8 cellular contexts compared by ENCODE assay signal in genomic region chr5:83430130-83431010, GRCh38. TPM values are rescaled to one million over a fixed set of nuclear protein-coding genes. Genes with fewer than 3 reads are reported as not detected.
DNase-seq lines count a peak whose midpoint lies in the region; ATAC-seq and TF ChIP-seq lines count a peak whose summit lies in the region.

No MANE protein-coding gene starts in this region.

- TF ChIP-seq RAD21 in IMR-90 (IDR thresholded peaks at IDR 0.05; ENCODE audit: low read length) (peak; percentile 89), SK-N-SH (IDR thresholded peaks at IDR 0.05; ENCODE audit: low read length) (peak; percentile 85)

- no peaks in the 10 kb centered on the region for H3K9me3 ChIP-seq in DOHH2 (ENCODE audit: control insufficient read depth, insufficient read depth, low read length)
- H3K9me3 ChIP-seq in IMR-90 (ENCODE audit: control insufficient read depth, insufficient read depth, low read length): no peaks in the 10 kb centered on the region
- H3K9me3 ChIP-seq in SK-N-SH: no peaks in the 10 kb centered on the region
- H3K9me3 ChIP-seq in heart left ventricle: no peaks in the 10 kb centered on the region
- no peaks in the 10 kb centered on the region for H3K9me3 ChIP-seq in psoas muscle

- no peak for TF ChIP-seq POLR2A in IMR-90 (IDR thresholded peaks at IDR 0.05; ENCODE audit: low read depth, low read length)
- TF ChIP-seq POLR2A in heart left ventricle (IDR thresholded peaks at IDR 0.05): no peak

- no peak overlapping the region for H2BK20ac ChIP-seq in IMR-90 (ENCODE audit: low read depth, low read length)

- H3F3A ChIP-seq in DOHH2 (ENCODE audit: control insufficient read depth, insufficient read depth) (no peaks in the 10 kb centered on the region), SK-N-SH (replicated peaks; ENCODE audit: insufficient read depth) (no peaks in the 10 kb centered on the region)

- no peak overlapping the region for H3K4ac ChIP-seq in IMR-90 (ENCODE audit: low read depth, low read length)

- H3K27ac Mint-ChIP-seq in activated naive CD8-positive, alpha-beta T cell treated with anti-CD3 and anti-CD28 coated beads for 36 hours: no peak overlapping the region

- H3K27me3 Mint-ChIP-seq in activated naive CD8-positive, alpha-beta T cell treated with anti-CD3 and anti-CD28 coated beads for 36 hours: no peaks in the 10 kb centered on the region

- WGBS in IMR-90 (ENCODE audit: extremely low coverage in 2 of 2, insufficient read length in 1 of 2), 2 experiments: no CpG with 5 or more reads among the region's 13 CpGs
- 72% methylated on average over 13 of the region's 13 CpGs for WGBS in SK-N-SH (ENCODE audit: low lambda C conversion rate)
- WGBS in heart left ventricle, 4 donors: 41 to 50% (median 48%) methylated on average over 13 of the region's 13 CpGs
- WGBS in psoas muscle, 3 donors: 45 to 49% (median 48%) methylated on average over 13 of the region's 13 CpGs

- H2BK15ac ChIP-seq in IMR-90 (ENCODE audit: low read depth, low read length): no peak overlapping the region

- no peak overlapping the region for H3K4me3 Mint-ChIP-seq in activated naive CD8-positive, alpha-beta T cell treated with anti-CD3 and anti-CD28 coated beads for 36 hours

- no peak for TF ChIP-seq EP300 in SK-N-SH (IDR thresholded peaks at IDR 0.05; ENCODE audit: borderline replicate concordance in 1 of 2, low read depth in 1 of 2, low read length in 1 of 2)

- H3K4me2 ChIP-seq in DOHH2 (ENCODE audit: low read length) (no peak overlapping the region), IMR-90 (ENCODE audit: low read depth, low read length) (no peak overlapping the region), SK-N-SH (no peak overlapping the region)

- H4K91ac ChIP-seq in IMR-90 (ENCODE audit: insufficient read depth, low read depth, low read length): no peak overlapping the region

- no peaks in the 10 kb centered on the region for H3K9me1 ChIP-seq in IMR-90 (ENCODE audit: insufficient read depth, low read length)

- H3K4me3 ChIP-seq in DOHH2 (ENCODE audit: low read length) (no peak overlapping the region), IMR-90 (ENCODE audit: insufficient read depth, low read depth, low read length) (no peak overlapping the region), SK-N-SH (ENCODE audit: low read depth in 2 of 2, low read length in 1 of 2) (no peak overlapping the region; a peak in 1 of 4 replicates), heart left ventricle (no peak overlapping the region), psoas muscle (no peak overlapping the region)

- no peak overlapping the region for H4K8ac ChIP-seq in IMR-90 (ENCODE audit: low read depth in 2 of 2, low read length in 2 of 2)

- DNase-seq in IMR-90: peak; percentile 69
- DNase-seq in SK-N-SH: peak; percentile 55
- peak; percentile 45 for DNase-seq in activated naive CD8-positive, alpha-beta T cell treated with anti-CD3 and anti-CD28 coated beads for 36 hours
- DNase-seq in heart left ventricle: peak; percentile 34 to 56 (median 53)
- peak in 1 of 2 donors; percentile 30 for DNase-seq in psoas muscle
- no peak for DNase-seq in occipital lobe (lab: John Stamatoyannopoulos, UW)

- no TSS peak for BruUV-seq in IMR-90 (replicated peaks; lab: Mats Ljungman, UMichigan)

- no peaks in the 10 kb centered on the region for H3K79me1 ChIP-seq in IMR-90 (ENCODE audit: low read depth in 1 of 2, low read length in 2 of 2)

- no peak overlapping the region for H4K5ac ChIP-seq in IMR-90 (ENCODE audit: low read depth, low read length)

- H3K9ac ChIP-seq in IMR-90 (ENCODE audit: low read depth, low read length): no peak overlapping the region
- H3K9ac ChIP-seq in SK-N-SH: no peak overlapping the region

- H2AFZ ChIP-seq in IMR-90 (replicated peaks; ENCODE audit: low read length, poor library complexity) (no peak overlapping the region), SK-N-SH (ENCODE audit: low read depth) (no peak overlapping the region)

- no peak overlapping the region for H2BK120ac ChIP-seq in IMR-90 (ENCODE audit: low read depth, low read length)

- H3K36me3 ChIP-seq in DOHH2 (ENCODE audit: control insufficient read depth, low read length) (no peaks in the 10 kb centered on the region), IMR-90 (ENCODE audit: control insufficient read depth, insufficient read depth, low read length) (no peaks in the 10 kb centered on the region), SK-N-SH (replicated peaks in 1 of 2; ENCODE audit: control insufficient read depth in 1 of 2, insufficient read depth in 2 of 2, low read length in 1 of 2) (no peaks in the 10 kb centered on the region), heart left ventricle (no peaks in the 10 kb centered on the region), psoas muscle (ENCODE audit: insufficient read depth in 1 of 2, low read depth in 1 of 2) (no peaks in the 10 kb centered on the region)

- H4K20me1 ChIP-seq in DOHH2 (ENCODE audit: control insufficient read depth, insufficient read depth, low read depth, low read length) (no peaks in the 10 kb centered on the region), IMR-90 (ENCODE audit: insufficient read depth, low read length) (no peaks in the 10 kb centered on the region), SK-N-SH (ENCODE audit: insufficient read depth) (no peaks in the 10 kb centered on the region)

- ATAC-seq in GM21515 (IDR thresholded peaks at IDR 0.05; ENCODE audit: unreplicated experiment) (peak; percentile 78), IMR-90 (ENCODE audit: low read depth) (peak; percentile 89), heart left ventricle (peak in 3 of 4 donors; percentile 80 to 88 (median 82)), psoas muscle (peak in 1 of 4 donors; percentile 51)

- POLR2A ChIA-PET in IMR-90 (lab: Charles Lee; ENCODE audit: unreplicated experiment): interaction anchor here (0.6 kb wide), 1 partner anchor 244 kb away, joined by 3 read pairs; no protein-coding TSS in a partner anchor
- POLR2A ChIA-PET in SK-N-SH (lab: Yijun Ruan, JAX): no interaction called here

- H3K4me1 ChIP-seq in DOHH2 (ENCODE audit: control insufficient read depth, low read length) (no peaks in the 10 kb centered on the region), IMR-90 (ENCODE audit: control insufficient read depth, insufficient read depth, low read length) (no peaks in the 10 kb centered on the region), SK-N-SH (ENCODE audit: control insufficient read depth in 1 of 2, insufficient read depth in 2 of 2, low read depth in 1 of 2, low read length in 1 of 2) (no peaks in the 10 kb centered on the region; a peak in 1 of 4 replicates), heart left ventricle (peaks cover 0 to 16% (median 0%) of the 10 kb centered on the region in 12 donors), psoas muscle (no peaks in the 10 kb centered on the region)

- H3K79me2 ChIP-seq in DOHH2 (ENCODE audit: control insufficient read depth, low read length) (no peaks in the 10 kb centered on the region), SK-N-SH (ENCODE audit: insufficient read depth) (no peaks in the 10 kb centered on the region)

- no peak overlapping the region for H3K18ac ChIP-seq in IMR-90 (ENCODE audit: low read depth, low read length)

- H3K14ac ChIP-seq in IMR-90 (replicated peaks; ENCODE audit: low read depth, low read length): no peak overlapping the region

- in situ Hi-C loops in IMR-90 (cut with MboI; ENCODE audit: low sequenced_read_pairs): loop anchor here (25.0 kb wide), 1 partner anchor 793 kb away; no protein-coding TSS in a partner anchor

- dilution Hi-C loops in IMR-90 (cut with HindIII; ENCODE audit: low sequenced_read_pairs, unreplicated experiment): no loop called here

- no peak overlapping the region for H2BK5ac ChIP-seq in IMR-90 (ENCODE audit: low read depth, low read length, poor library complexity, severe bottlenecking)

- H3K27me3 ChIP-seq in DOHH2 (ENCODE audit: control insufficient read depth, low read length) (no peaks in the 10 kb centered on the region), IMR-90 (ENCODE audit: control insufficient read depth, insufficient read depth, low read length) (no peaks in the 10 kb centered on the region), SK-N-SH (ENCODE audit: insufficient read depth) (no peaks in the 10 kb centered on the region), heart left ventricle (no peaks in the 10 kb centered on the region), psoas muscle (ENCODE audit: insufficient read depth in 3 of 3, low read length in 2 of 3) (no peaks in the 10 kb centered on the region)

- peaks cover 4% of the 10 kb centered on the region for H3K4me1 Mint-ChIP-seq in activated naive CD8-positive, alpha-beta T cell treated with anti-CD3 and anti-CD28 coated beads for 36 hours

- TF ChIP-seq CTCF in DOHH2 (IDR thresholded peaks at IDR 0.05; ENCODE audit: low read depth, low read length, poor library complexity, severe bottlenecking): peak; percentile 89
- TF ChIP-seq CTCF in IMR-90 (conservative IDR thresholded peaks at IDR 0.05; ENCODE audit: low read depth, low read length): peak; percentile 93
- peak; percentile 89 for TF ChIP-seq CTCF in SK-N-SH (IDR thresholded peaks at IDR 0.05)
- TF ChIP-seq CTCF in heart left ventricle (IDR thresholded peaks at IDR 0.05): peak; percentile 70 to 92 (median 84)
- TF ChIP-seq CTCF in psoas muscle (IDR thresholded peaks at IDR 0.05): peak; percentile 62

- H3K23ac ChIP-seq in IMR-90 (ENCODE audit: low read depth, low read length): no peak overlapping the region

- no peaks in the 10 kb centered on the region for H3K36me3 Mint-ChIP-seq in activated naive CD8-positive, alpha-beta T cell treated with anti-CD3 and anti-CD28 coated beads for 36 hours

- no peaks in the 10 kb centered on the region for H3K9me2 ChIP-seq in DOHH2 (replicated peaks; ENCODE audit: control insufficient read depth, low read length)
- no peaks in the 10 kb centered on the region for H3K9me2 ChIP-seq in SK-N-SH

- no peak overlapping the region for H3K27ac ChIP-seq in DOHH2 (ENCODE audit: low read depth, low read length)
- no peak overlapping the region for H3K27ac ChIP-seq in IMR-90 (ENCODE audit: insufficient read depth, low read length)
- H3K27ac ChIP-seq in SK-N-SH (ENCODE audit: low read depth in 2 of 2, low read length in 1 of 2): no peak overlapping the region
- H3K27ac ChIP-seq in heart left ventricle: no peak overlapping the region
- no peak overlapping the region for H3K27ac ChIP-seq in psoas muscle

- H2AK5ac ChIP-seq in IMR-90 (ENCODE audit: low read depth, low read length): no peak overlapping the region

- H3K9me3 Mint-ChIP-seq in activated naive CD8-positive, alpha-beta T cell treated with anti-CD3 and anti-CD28 coated beads for 36 hours: no peaks in the 10 kb centered on the region

- no peak overlapping the region for H2AK9ac ChIP-seq in IMR-90 (replicated peaks; ENCODE audit: low read depth, low read length, poor library complexity)

- H3K56ac ChIP-seq in IMR-90 (ENCODE audit: extremely low read depth, insufficient read depth, low read length): no peak overlapping the region

- CTCF ChIA-PET in IMR-90 (lab: Yijun Ruan, JAX) (interaction anchor here (0.6 to 1.9 kb wide), 7 partner anchors 8 to 1083 kb away, joined by 3 to 5 read pairs (median 3); no protein-coding TSS in a partner anchor), SK-N-SH (lab: Yijun Ruan, JAX) (interaction anchor here (0.6 to 2.6 kb wide), 15 partner anchors 11 to 1117 kb away, joined by 3 to 11 read pairs (median 3); no protein-coding TSS in a partner anchor)

- intact Hi-C loops in IMR-90 (cut with micrococcal nuclease): loop anchor here (1.0 to 10.0 kb wide), 6 partner anchors 42 to 1078 kb away; partner anchors contain the start of genes TMEM167A, VCAN and XRCC4
- intact Hi-C loops in heart left ventricle (cut with DNase I): loop anchor here in 4 of 10 donors (2.0 to 10.0 kb wide), 4 partner anchors 788 to 1076 kb away; no protein-coding TSS in a partner anchor
- intact Hi-C loops in psoas muscle (cut with DNase I): no loop called here

RNA-seq across cellular contexts. Expression of gene VCAN, which starts 41.2 kb away (rescaled TPM):
- total RNA-seq in IMR-90 (2012; rRNA removed) (158 and 159 TPM in 2 replicates), heart left ventricle (100 to 1,000 TPM in 1 of 9 donors, 10 to 100 TPM in 8; 11.6 to 121 (median 29.5) TPM), psoas muscle (10 to 100 TPM in 3 of 4 donors, 1 to 10 TPM in 1; 8.8 to 26.1 (median 15.5) TPM), occipital lobe (228 TPM)
- polyA plus RNA-seq in IMR-90 (2012; rRNA removed) (45.3 and 47.5 TPM in 2 replicates), SK-N-SH (2012; rRNA removed) (142 and 147 TPM in 2 replicates), heart left ventricle (10 to 100 TPM in 1 of 2 donors, 1 to 10 TPM in 1; 4.8 to 24.3 TPM), psoas muscle (1 to 10 TPM; 2.7 to 2.9 (median 2.8) TPM)
- polyA plus RNA-seq in IMR-90 (2012; cell fraction: cytosol; rRNA removed): 20.7 and 25.5 TPM in 2 replicates
- polyA plus RNA-seq in IMR-90 (2012; cell fraction: nucleus; rRNA removed; ENCODE audit: low replicate concordance): 17.1 and 53.0 TPM in 2 replicates
- 128 and 146 TPM in 2 replicates for polyA plus RNA-seq in SK-N-SH (2012; cell fraction: cytosol; rRNA removed)
- 105 and 212 TPM in 2 replicates for polyA plus RNA-seq in SK-N-SH (2012; cell fraction: nucleus; rRNA removed)
- total RNA-seq in activated naive CD8-positive, alpha-beta T cell treated with anti-CD3 and anti-CD28 coated beads for 36 hours: not detected

Comparison
In these comparisons a context has a peak if more than half of its experiments do, and no peak if none do; other contexts are left out.
1. RNA of gene VCAN, which starts 41.2 kb away (total RNA-seq): 228 TPM in occipital lobe (single experiment), 158 to 159 TPM in IMR-90, 11.6 to 121 TPM in heart left ventricle and 8.8 to 26.1 TPM in psoas muscle; not detected in activated naive CD8-positive, alpha-beta T cell treated with anti-CD3 and anti-CD28 coated beads for 36 hours; every median in the first group is over 4 times any median in the second.
2. Peak in every context shown above with its lines, with median percentiles within 50 percentile points of each other: CTCF ChIP-seq.